Comparison of ENCODE assay signal across 1 cellular context in the genomic region with DNA sequence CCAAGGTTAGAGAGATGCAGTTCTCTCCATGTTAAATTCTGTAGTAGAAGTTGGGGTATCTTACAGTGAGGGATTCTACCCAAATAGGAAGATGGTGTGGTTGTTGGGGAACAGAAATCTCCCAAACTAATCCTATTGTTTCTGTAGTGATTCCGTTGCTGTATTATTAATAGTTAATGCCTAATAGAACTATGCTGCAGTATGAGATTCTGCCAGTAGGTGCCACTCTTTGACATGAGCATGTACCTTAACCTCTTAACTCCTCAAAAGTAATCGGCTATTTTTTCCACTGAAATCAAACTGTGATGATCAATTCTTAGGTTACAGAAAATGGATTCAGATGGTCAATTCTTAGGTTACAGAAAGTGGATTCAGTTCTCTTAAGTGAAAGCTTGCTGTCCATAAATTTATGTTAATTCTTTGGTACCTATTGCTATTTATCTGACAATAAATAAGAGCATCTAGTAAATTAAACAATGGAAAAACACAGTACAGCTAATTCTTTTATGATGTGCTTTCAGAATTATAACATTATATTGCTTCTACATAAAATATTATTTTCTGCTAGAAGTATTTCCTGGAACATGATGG.
TF ChIP-seq lines count a peak whose summit lies in the region.

No MANE protein-coding gene starts in this region.

TF ChIP-seq in GM23338, 12 proteins besides CTCF, POLR2A, EP300 and RAD21 (continued from another document):
- TF ChIP-seq, protein P1, sequence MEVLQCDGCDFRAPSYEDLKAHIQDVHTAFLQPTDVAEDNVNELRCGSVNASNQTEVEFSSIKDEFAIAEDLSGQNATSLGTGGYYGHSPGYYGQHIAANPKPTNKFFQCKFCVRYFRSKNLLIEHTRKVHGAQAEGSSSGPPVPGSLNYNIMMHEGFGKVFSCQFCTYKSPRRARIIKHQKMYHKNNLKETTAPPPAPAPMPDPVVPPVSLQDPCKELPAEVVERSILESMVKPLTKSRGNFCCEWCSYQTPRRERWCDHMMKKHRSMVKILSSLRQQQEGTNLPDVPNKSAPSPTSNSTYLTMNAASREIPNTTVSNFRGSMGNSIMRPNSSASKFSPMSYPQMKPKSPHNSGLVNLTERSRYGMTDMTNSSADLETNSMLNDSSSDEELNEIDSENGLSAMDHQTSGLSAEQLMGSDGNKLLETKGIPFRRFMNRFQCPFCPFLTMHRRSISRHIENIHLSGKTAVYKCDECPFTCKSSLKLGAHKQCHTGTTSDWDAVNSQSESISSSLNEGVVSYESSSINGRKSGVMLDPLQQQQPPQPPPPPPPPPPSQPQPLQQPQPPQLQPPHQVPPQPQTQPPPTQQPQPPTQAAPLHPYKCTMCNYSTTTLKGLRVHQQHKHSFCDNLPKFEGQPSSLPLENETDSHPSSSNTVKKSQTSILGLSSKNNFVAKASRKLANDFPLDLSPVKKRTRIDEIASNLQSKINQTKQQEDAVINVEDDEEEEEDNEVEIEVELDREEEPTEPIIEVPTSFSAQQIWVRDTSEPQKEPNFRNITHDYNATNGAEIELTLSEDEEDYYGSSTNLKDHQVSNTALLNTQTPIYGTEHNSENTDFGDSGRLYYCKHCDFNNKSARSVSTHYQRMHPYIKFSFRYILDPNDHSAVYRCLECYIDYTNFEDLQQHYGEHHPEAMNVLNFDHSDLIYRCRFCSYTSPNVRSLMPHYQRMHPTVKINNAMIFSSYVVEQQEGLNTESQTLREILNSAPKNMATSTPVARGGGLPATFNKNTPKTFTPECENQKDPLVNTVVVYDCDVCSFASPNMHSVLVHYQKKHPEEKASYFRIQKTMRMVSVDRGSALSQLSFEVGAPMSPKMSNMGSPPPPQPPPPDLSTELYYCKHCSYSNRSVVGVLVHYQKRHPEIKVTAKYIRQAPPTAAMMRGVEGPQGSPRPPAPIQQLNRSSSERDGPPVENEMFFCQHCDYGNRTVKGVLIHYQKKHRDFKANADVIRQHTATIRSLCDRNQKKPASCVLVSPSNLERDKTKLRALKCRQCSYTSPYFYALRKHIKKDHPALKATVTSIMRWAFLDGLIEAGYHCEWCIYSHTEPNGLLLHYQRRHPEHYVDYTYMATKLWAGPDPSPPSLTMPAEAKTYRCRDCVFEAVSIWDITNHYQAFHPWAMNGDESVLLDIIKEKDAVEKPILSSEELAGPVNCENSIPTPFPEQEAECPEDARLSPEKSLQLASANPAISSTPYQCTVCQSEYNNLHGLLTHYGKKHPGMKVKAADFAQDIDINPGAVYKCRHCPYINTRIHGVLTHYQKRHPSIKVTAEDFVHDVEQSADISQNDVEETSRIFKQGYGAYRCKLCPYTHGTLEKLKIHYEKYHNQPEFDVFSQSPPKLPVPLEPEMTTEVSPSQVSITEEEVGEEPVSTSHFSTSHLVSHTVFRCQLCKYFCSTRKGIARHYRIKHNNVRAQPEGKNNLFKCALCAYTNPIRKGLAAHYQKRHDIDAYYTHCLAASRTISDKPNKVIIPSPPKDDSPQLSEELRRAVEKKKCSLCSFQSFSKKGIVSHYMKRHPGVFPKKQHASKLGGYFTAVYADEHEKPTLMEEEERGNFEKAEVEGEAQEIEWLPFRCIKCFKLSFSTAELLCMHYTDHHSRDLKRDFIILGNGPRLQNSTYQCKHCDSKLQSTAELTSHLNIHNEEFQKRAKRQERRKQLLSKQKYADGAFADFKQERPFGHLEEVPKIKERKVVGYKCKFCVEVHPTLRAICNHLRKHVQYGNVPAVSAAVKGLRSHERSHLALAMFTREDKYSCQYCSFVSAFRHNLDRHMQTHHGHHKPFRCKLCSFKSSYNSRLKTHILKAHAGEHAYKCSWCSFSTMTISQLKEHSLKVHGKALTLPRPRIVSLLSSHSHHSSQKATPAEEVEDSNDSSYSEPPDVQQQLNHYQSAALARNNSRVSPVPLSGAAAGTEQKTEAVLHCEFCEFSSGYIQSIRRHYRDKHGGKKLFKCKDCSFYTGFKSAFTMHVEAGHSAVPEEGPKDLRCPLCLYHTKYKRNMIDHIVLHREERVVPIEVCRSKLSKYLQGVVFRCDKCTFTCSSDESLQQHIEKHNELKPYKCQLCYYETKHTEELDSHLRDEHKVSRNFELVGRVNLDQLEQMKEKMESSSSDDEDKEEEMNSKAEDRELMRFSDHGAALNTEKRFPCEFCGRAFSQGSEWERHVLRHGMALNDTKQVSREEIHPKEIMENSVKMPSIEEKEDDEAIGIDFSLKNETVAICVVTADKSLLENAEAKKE (CRISPR knock-in tag; IDR thresholded peaks at IDR 0.05) = no peak
- TF ChIP-seq, protein P2, sequence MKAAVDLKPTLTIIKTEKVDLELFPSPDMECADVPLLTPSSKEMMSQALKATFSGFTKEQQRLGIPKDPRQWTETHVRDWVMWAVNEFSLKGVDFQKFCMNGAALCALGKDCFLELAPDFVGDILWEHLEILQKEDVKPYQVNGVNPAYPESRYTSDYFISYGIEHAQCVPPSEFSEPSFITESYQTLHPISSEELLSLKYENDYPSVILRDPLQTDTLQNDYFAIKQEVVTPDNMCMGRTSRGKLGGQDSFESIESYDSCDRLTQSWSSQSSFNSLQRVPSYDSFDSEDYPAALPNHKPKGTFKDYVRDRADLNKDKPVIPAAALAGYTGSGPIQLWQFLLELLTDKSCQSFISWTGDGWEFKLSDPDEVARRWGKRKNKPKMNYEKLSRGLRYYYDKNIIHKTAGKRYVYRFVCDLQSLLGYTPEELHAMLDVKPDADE (IDR thresholded peaks at IDR 0.05) = no peak
- TF ChIP-seq JUNB (IDR thresholded peaks at IDR 0.05; ENCODE audit: unreplicated experiment) (no peak), EZH2phosphoT487 (IDR thresholded peaks at IDR 0.05; ENCODE audit: unreplicated experiment) (no peak)
TF ChIP-seq in GM23338: peak in this region for 0.
